In the genomic region with DNA sequence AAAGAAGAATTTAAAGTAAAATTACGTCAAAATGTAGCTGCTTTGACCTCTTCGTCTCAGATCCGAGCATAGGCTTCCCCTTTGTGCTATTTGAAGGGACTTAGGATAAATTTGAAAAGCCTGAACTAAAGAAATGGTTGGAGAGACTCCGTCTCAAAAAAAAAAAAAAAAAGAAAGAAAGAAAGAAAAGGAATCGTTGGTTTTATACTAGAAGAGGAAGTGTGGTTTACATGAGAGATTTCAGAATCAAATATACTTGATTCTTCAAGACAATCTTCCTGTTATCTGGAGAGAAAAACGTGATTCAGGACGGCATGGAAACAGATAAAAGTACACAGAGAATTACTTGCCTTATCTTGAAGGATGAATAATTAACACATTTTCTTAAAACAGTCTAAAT, we compare ENCODE assay signal across 8 cellular contexts. TPM values are rescaled to one million over a fixed set of nuclear protein-coding genes. Genes with fewer than 3 reads are reported as not detected.
DNase-seq lines count a peak whose midpoint lies in the region; ATAC-seq and TF ChIP-seq lines count a peak whose summit lies in the region.

No MANE protein-coding gene starts in this region.

- peak overlapping the region; percentile 82 for H3K27ac Mint-ChIP-seq in MCF 10A (ENCODE audit: low read depth, unreplicated experiment)

- H3K79me1 ChIP-seq in IMR-90 (ENCODE audit: low read depth in 1 of 2, low read length in 2 of 2) = peaks cover 9 to 26% of the 10 kb centered on the region in 2 experiments

- H2BK5ac ChIP-seq in IMR-90 (ENCODE audit: low read depth, low read length, poor library complexity, severe bottlenecking) = no peak overlapping the region

- TF ChIP-seq RAD21 in IMR-90 (IDR thresholded peaks at IDR 0.05; ENCODE audit: low read length) = no peak

- no peaks in the 10 kb centered on the region for H3K9me1 ChIP-seq in IMR-90 (ENCODE audit: insufficient read depth, low read length)

- peak overlapping the region; percentile 78; the same call in 1 of the 2 replicates for H3K23ac ChIP-seq in IMR-90 (ENCODE audit: low read depth, low read length)

- H2BK20ac ChIP-seq in IMR-90 (ENCODE audit: low read depth, low read length) = no peak overlapping the region

- H3K4me1 ChIP-seq in A673 (ENCODE audit: insufficient read depth, low read length, poor library complexity, severe bottlenecking) = peaks cover 7% of the 10 kb centered on the region
- no peaks in the 10 kb centered on the region for H3K4me1 ChIP-seq in IMR-90 (ENCODE audit: control insufficient read depth, insufficient read depth, low read length)
- H3K4me1 ChIP-seq in mucosa of rectum (ENCODE audit: control insufficient read depth in 2 of 2, insufficient read depth in 2 of 2, low read length in 2 of 2) = peaks cover 3 to 7% of the 10 kb centered on the region in 2 donors

- peaks cover 24% of the 10 kb centered on the region for H3K9me3 Mint-ChIP-seq in MCF 10A (ENCODE audit: unreplicated experiment)

- CTCF ChIA-PET in A673 (lab: Charles Lee) (no interaction called here), IMR-90 (lab: Yijun Ruan, JAX) (interaction anchor here (1.0 kb wide), 1 partner anchor 11 kb away, joined by 3 read pairs; no protein-coding TSS in a partner anchor), MCF 10A (lab: Yijun Ruan, JAX) (no interaction called here)

- H4K5ac ChIP-seq in IMR-90 (ENCODE audit: low read depth, low read length) = peak overlapping the region; percentile 82

- peak overlapping the region; percentile 93 for H3K14ac ChIP-seq in IMR-90 (replicated peaks; ENCODE audit: low read depth, low read length)

- peak overlapping the region; percentile 83 for H3K9ac ChIP-seq in IMR-90 (ENCODE audit: low read depth, low read length)
- peak overlapping the region; percentile 64 to 89 for H3K9ac ChIP-seq in mucosa of rectum (ENCODE audit: low read depth in 1 of 2, low read length in 2 of 2)

- POLR2A ChIA-PET in A673 (lab: Charles Lee; ENCODE audit: low non-redundant PET) = interaction anchor here (0.6 kb wide), 1 partner anchor 47 kb away, joined by 4 read pairs; no protein-coding TSS in a partner anchor
- POLR2A ChIA-PET in IMR-90 (lab: Charles Lee; ENCODE audit: unreplicated experiment) = no interaction called here
- POLR2A ChIA-PET in MCF 10A (lab: Yijun Ruan, JAX) = interaction anchor here (0.8 to 2.4 kb wide), 2 partner anchors 31 to 34 kb away, joined by 3 to 9 read pairs; a partner anchor contains a TSS

- DNase-seq in A673 (ENCODE audit: low spot score) = no peak
- no peak for DNase-seq in IMR-90
- DNase-seq in MCF 10A (ENCODE audit: unreplicated experiment) = no peak
- no peak for DNase-seq in NCI-H1105 treated with DMSO at 0.1 percent for 48 hours (lab: John Stamatoyannopoulos, UW)
- no peak for DNase-seq in left lobe of liver (ENCODE audit: low spot score)

- no TSS peak for BruUV-seq in A673 (replicated peaks; lab: Mats Ljungman, UMichigan)
- BruUV-seq in IMR-90 (replicated peaks; lab: Mats Ljungman, UMichigan) = no TSS peak
- BruUV-seq in MCF 10A (replicated peaks; lab: Mats Ljungman, UMichigan) = no TSS peak

- H3K9me3 ChIP-seq in A673 (ENCODE audit: low read depth, low read length, poor library complexity, severe bottlenecking) = peaks cover 21% of the 10 kb centered on the region
- H3K9me3 ChIP-seq in IMR-90 (ENCODE audit: control insufficient read depth, insufficient read depth, low read length) = no peaks in the 10 kb centered on the region; the same call in 1 of the 2 replicates
- peaks cover 3 to 8% of the 10 kb centered on the region in 2 donors for H3K9me3 ChIP-seq in mucosa of rectum (ENCODE audit: control insufficient read depth in 2 of 2, low read length in 2 of 2)

- H3K27me3 ChIP-seq in A673 (replicated peaks; ENCODE audit: insufficient read depth, low read depth, low read length, poor library complexity) (no peaks in the 10 kb centered on the region), IMR-90 (ENCODE audit: control insufficient read depth, insufficient read depth, low read length) (no peaks in the 10 kb centered on the region), mucosa of rectum (ENCODE audit: control insufficient read depth in 2 of 2, insufficient read depth in 2 of 2, low read length in 2 of 2) (no peaks in the 10 kb centered on the region)

- intact Hi-C loops in A673 (cut with micrococcal nuclease; ENCODE audit: unreplicated experiment) (no loop called here), IMR-90 (cut with micrococcal nuclease) (loop anchor here (2.0 kb wide), 1 partner anchor 34 kb away; a partner anchor contains a TSS), MCF 10A (cut with micrococcal nuclease) (no loop called here)

- H2AK5ac ChIP-seq in IMR-90 (ENCODE audit: low read depth, low read length) = no peak overlapping the region

- TF ChIP-seq CTCF in A673 (conservative IDR thresholded peaks at IDR 0.05; ENCODE audit: low read depth, low read length) (no peak), IMR-90 (conservative IDR thresholded peaks at IDR 0.05; ENCODE audit: low read depth, low read length) (no peak), MCF 10A (IDR thresholded peaks at IDR 0.05; ENCODE audit: unreplicated experiment) (no peak)

- H3K27ac ChIP-seq in A673 (ENCODE audit: low read depth, low read length, poor library complexity, severe bottlenecking) (peak overlapping the region; percentile 73), IMR-90 (ENCODE audit: insufficient read depth, low read length) (peak overlapping the region; percentile 50; the same call in 1 of the 2 replicates), mucosa of rectum (ENCODE audit: low read depth in 2 of 2, low read length in 2 of 2) (no peak overlapping the region)

- H3K4me3 ChIP-seq in A673 (ENCODE audit: low read depth, low read length, poor library complexity, severe bottlenecking) (peak overlapping the region; percentile 82), IMR-90 (ENCODE audit: insufficient read depth, low read depth, low read length) (peak overlapping the region; percentile 77), mucosa of rectum (ENCODE audit: low read length in 2 of 2) (peak overlapping the region; percentile 85 to 97)

- no peak overlapping the region for H2BK120ac ChIP-seq in IMR-90 (ENCODE audit: low read depth, low read length)

- peaks cover 7% of the 10 kb centered on the region for H3K36me3 Mint-ChIP-seq in MCF 10A (ENCODE audit: insufficient read depth, unreplicated experiment)

- peak overlapping the region; percentile 91; the same call in 1 of the 2 replicates for H3K4ac ChIP-seq in IMR-90 (ENCODE audit: low read depth, low read length)

- no peak for TF ChIP-seq POLR2A in IMR-90 (IDR thresholded peaks at IDR 0.05; ENCODE audit: low read depth, low read length)

- no peak overlapping the region for H3K18ac ChIP-seq in IMR-90 (ENCODE audit: low read depth, low read length)

- peak overlapping the region; percentile 99 for H2AFZ ChIP-seq in IMR-90 (replicated peaks; ENCODE audit: low read length, poor library complexity)

- in situ Hi-C loops in IMR-90 (cut with MboI; ENCODE audit: low sequenced_read_pairs) = no loop called here

- H3K36me3 ChIP-seq in A673 (ENCODE audit: insufficient read depth, low read length, poor library complexity, severe bottlenecking) (no peaks in the 10 kb centered on the region), IMR-90 (ENCODE audit: control insufficient read depth, insufficient read depth, low read length) (0 out of 2 replicates have a peak, but pooled peaks cover 1% of the 10 kb centered on the region), mucosa of rectum (ENCODE audit: control insufficient read depth in 2 of 2, insufficient read depth in 2 of 2, low read length in 2 of 2) (no peaks in the 10 kb centered on the region)

- H2AK9ac ChIP-seq in IMR-90 (replicated peaks; ENCODE audit: low read depth, low read length, poor library complexity) = no peak overlapping the region

- ATAC-seq in IMR-90 (ENCODE audit: low read depth) = no peak
- no peak for ATAC-seq in GM21786 (IDR thresholded peaks at IDR 0.05; ENCODE audit: unreplicated experiment)
- ATAC-seq in HG02884 (IDR thresholded peaks at IDR 0.05; ENCODE audit: unreplicated experiment) = no peak
- no peak for ATAC-seq in left lobe of liver

- H3K4me2 ChIP-seq in IMR-90 (ENCODE audit: low read depth, low read length) = peak overlapping the region; percentile 78

- no peaks in the 10 kb centered on the region for H3K27me3 Mint-ChIP-seq in MCF 10A (ENCODE audit: insufficient read depth, unreplicated experiment)

- WGBS in IMR-90 (ENCODE audit: extremely low coverage in 2 of 2, insufficient read length in 1 of 2), 2 experiments = 10% methylated on average over 2 of the region's 7 CpGs; no CpG with 5 or more reads in 1 of the 2 experiments

- H4K8ac ChIP-seq in IMR-90 (ENCODE audit: low read depth in 2 of 2, low read length in 2 of 2) = peak overlapping the region; percentile 83 to 97

- H3K56ac ChIP-seq in IMR-90 (ENCODE audit: extremely low read depth, insufficient read depth, low read length) = peak overlapping the region; percentile 68; the same call in 1 of the 2 replicates

- H3K4me1 Mint-ChIP-seq in MCF 10A (ENCODE audit: insufficient read depth, unreplicated experiment) = peaks cover 5% of the 10 kb centered on the region

- H4K91ac ChIP-seq in IMR-90 (ENCODE audit: insufficient read depth, low read depth, low read length) = peak overlapping the region; percentile 26; the same call in 1 of the 2 replicates

- dilution Hi-C loops in IMR-90 (cut with HindIII; ENCODE audit: low sequenced_read_pairs, unreplicated experiment) = no loop called here

- no peak overlapping the region for H2BK15ac ChIP-seq in IMR-90 (ENCODE audit: low read depth, low read length)

- H3K4me3 Mint-ChIP-seq in MCF 10A (ENCODE audit: unreplicated experiment) = peak overlapping the region; percentile 96

- no peaks in the 10 kb centered on the region for H4K20me1 ChIP-seq in IMR-90 (ENCODE audit: insufficient read depth, low read length)

TF ChIP-seq in IMR-90, 13 proteins besides CTCF, POLR2A, EP300 and RAD21 (continues in another document):
- TF ChIP-seq FOS (IDR thresholded peaks at IDR 0.05; ENCODE audit: low read depth, low read length) = no peak

RNA-seq across cellular contexts. Expression of a gene that starts 0.5 kb away (rescaled TPM):
- total RNA-seq in A673 (2021) = 20.0 and 23.7 TPM in 2 replicates
- 14.7 and 19.9 TPM in 2 replicates for total RNA-seq in IMR-90 (2012; rRNA removed)
- polyA plus RNA-seq in IMR-90 (2012; rRNA removed) = 3.7 and 4.6 TPM in 2 replicates
- 0.31 and 0.63 TPM in 2 replicates for polyA plus RNA-seq in IMR-90 (2012; cell fraction: cytosol; rRNA removed)
- 1.0 and 8.5 TPM in 2 replicates for polyA plus RNA-seq in IMR-90 (2012; cell fraction: nucleus; rRNA removed; ENCODE audit: low replicate concordance)
- total RNA-seq in MCF 10A (2022) = 10.2 and 12.8 TPM in 2 replicates
- 7.0 TPM for total RNA-seq in left lobe of liver

RNA-seq across cellular contexts. Expression of a gene that starts 34.2 kb away (rescaled TPM):
- total RNA-seq in A673 (2021) (15.9 and 17.5 TPM in 2 replicates), IMR-90 (2012; rRNA removed) (17.0 and 25.3 TPM in 2 replicates), MCF 10A (2022) (9.7 and 14.0 TPM in 2 replicates), left lobe of liver (15.9 TPM)
- 5.9 and 6.2 TPM in 2 replicates for polyA plus RNA-seq in IMR-90 (2012; rRNA removed)
- 0.66 and 1.3 TPM in 2 replicates for polyA plus RNA-seq in IMR-90 (2012; cell fraction: cytosol; rRNA removed)
- polyA plus RNA-seq in IMR-90 (2012; cell fraction: nucleus; rRNA removed; ENCODE audit: low replicate concordance) = 0.75 and 9.5 TPM in 2 replicates

RNA-seq across cellular contexts. Expression of a gene that starts 59.6 kb away (rescaled TPM):
- total RNA-seq in A673 (2021) (5.5 and 5.6 TPM in 2 replicates), IMR-90 (2012; rRNA removed) (5.8 and 6.5 TPM in 2 replicates), MCF 10A (2022) (5.2 and 6.3 TPM in 2 replicates), left lobe of liver (4.7 TPM)
- polyA plus RNA-seq in IMR-90 (2012; rRNA removed) = 0.57 and 1.6 TPM in 2 replicates
- polyA plus RNA-seq in IMR-90 (2012; cell fraction: cytosol; rRNA removed) = 0.15 and 0.24 TPM in 2 replicates
- 0.29 and 3.6 TPM in 2 replicates for polyA plus RNA-seq in IMR-90 (2012; cell fraction: nucleus; rRNA removed; ENCODE audit: low replicate concordance)

Comparison
In these comparisons a context has a peak if more than half of its experiments do, and no peak if none do; other contexts are left out.
1. H3K27ac ChIP-seq: peak in A673 (single experiment) and IMR-90 (single experiment); none in mucosa of rectum (0 of 2).
2. Peak in every context shown above with its lines, with median percentiles within 50 percentile points of each other: H3K4me3 ChIP-seq.